8 cellular contexts compared by ENCODE assay signal in genomic region chr9:134365791-134366222, GRCh38. TPM values are rescaled to one million over a fixed set of nuclear protein-coding genes. Genes with fewer than 3 reads are reported as not detected.
A peak's percentile ranks its signal among the peaks of the same experiment; 100 is the strongest.
DNase-seq lines count a peak whose midpoint lies in the region; ATAC-seq and FAIRE-seq lines count a peak whose summit lies in the region.

No MANE protein-coding gene starts in this region.

- CTCF ChIA-PET in activated CD4-positive, alpha-beta T cell treated with anti-CD3 and anti-CD28 coated beads for 36 hours (lab: Charles Lee): interaction anchor here (0.8 to 1.1 kb wide), 2 partner anchors 40 to 77 kb away, joined by 3 to 4 read pairs; no protein-coding TSS in a partner anchor

- no peak for FAIRE-seq in urothelium cell line (lab: Jason Lieb, UNC)

- H3K36me3 Mint-ChIP-seq in activated CD4-positive, alpha-beta T cell treated with anti-CD3 and anti-CD28 coated beads for 36 hours (ENCODE audit: low read depth): no peaks in the 10 kb centered on the region

- H3K4me1 Mint-ChIP-seq in activated CD4-positive, alpha-beta T cell treated with anti-CD3 and anti-CD28 coated beads for 36 hours: no peaks in the 10 kb centered on the region

- POLR2A ChIA-PET in activated CD4-positive, alpha-beta T cell treated with anti-CD3 and anti-CD28 coated beads for 36 hours (lab: Charles Lee): no interaction called here

- no peaks in the 10 kb centered on the region for H3K9me3 Mint-ChIP-seq in activated CD4-positive, alpha-beta T cell treated with anti-CD3 and anti-CD28 coated beads for 36 hours (ENCODE audit: low read depth)

- H3K27me3 Mint-ChIP-seq in activated CD4-positive, alpha-beta T cell treated with anti-CD3 and anti-CD28 coated beads for 36 hours: no peaks in the 10 kb centered on the region

- H3K4me3 Mint-ChIP-seq in activated CD4-positive, alpha-beta T cell treated with anti-CD3 and anti-CD28 coated beads for 36 hours: no peak overlapping the region

- intact Hi-C loops in activated CD4-positive, alpha-beta T cell treated with anti-CD3 and anti-CD28 coated beads for 36 hours (cut with DNase I, micrococcal nuclease): no loop called here

- ATAC-seq in activated CD4-positive, alpha-beta T cell treated with anti-CD3 and anti-CD28 coated beads for 36 hours: peak; percentile 59
- ATAC-seq in activated CD4-positive, CD25-positive, alpha-beta regulatory T cell treated with anti-CD3 and anti-CD28 coated beads, Interleukin-2, amount 50 U/mL, for 24 hours: no peak

- H3K27ac Mint-ChIP-seq in activated CD4-positive, alpha-beta T cell treated with anti-CD3 and anti-CD28 coated beads for 36 hours: no peak overlapping the region

- peak; percentile 54 for DNase-seq in activated CD4-positive, alpha-beta T cell treated with anti-CD3 and anti-CD28 coated beads for 36 hours
- no peak for DNase-seq in activated CD4-positive, alpha-beta T cell treated with anti-CD3 and anti-CD28 coated beads, Interleukin-2, amount 50 U/mL, for 48 hours
- DNase-seq in astrocyte of the hippocampus (ENCODE audit: low read depth, low spot score): peak; percentile 53
- peak; percentile 69 for DNase-seq in left kidney (ENCODE audit: low read depth, low spot score)
- DNase-seq in urothelium cell line (ENCODE audit: low spot score): peak; percentile 58
- DNase-seq in cerebellar cortex (ENCODE audit: low spot score): no peak
- no peak for DNase-seq in activated T-cell treated with anti-CD3 and anti-CD28 coated beads, Interleukin-2, amount 50 U/mL, for 48 hours

RNA-seq across cellular contexts. Expression of gene RXRA, which starts 39.6 kb away (rescaled TPM):
- total RNA-seq in activated CD4-positive, alpha-beta T cell treated with anti-CD3 and anti-CD28 coated beads for 36 hours: 10 to 100 TPM; 17.6 to 20.9 TPM

Comparison
In these comparisons a context has a peak if more than half of its experiments do, and no peak if none do; other contexts are left out.
1. DNase-seq: peak in activated CD4-positive, alpha-beta T cell treated with anti-CD3 and anti-CD28 coated beads for 36 hours (single experiment), astrocyte of the hippocampus (single experiment), left kidney (single experiment) and urothelium cell line (single experiment); none in activated CD4-positive, alpha-beta T cell treated with anti-CD3 and anti-CD28 coated beads, Interleukin-2, amount 50 U/mL, for 48 hours (0 of 2), cerebellar cortex (single experiment) and activated T-cell treated with anti-CD3 and anti-CD28 coated beads, Interleukin-2, amount 50 U/mL, for 48 hours (0 of 2).